17 cellular contexts compared by ENCODE assay signal in the genomic region with DNA sequence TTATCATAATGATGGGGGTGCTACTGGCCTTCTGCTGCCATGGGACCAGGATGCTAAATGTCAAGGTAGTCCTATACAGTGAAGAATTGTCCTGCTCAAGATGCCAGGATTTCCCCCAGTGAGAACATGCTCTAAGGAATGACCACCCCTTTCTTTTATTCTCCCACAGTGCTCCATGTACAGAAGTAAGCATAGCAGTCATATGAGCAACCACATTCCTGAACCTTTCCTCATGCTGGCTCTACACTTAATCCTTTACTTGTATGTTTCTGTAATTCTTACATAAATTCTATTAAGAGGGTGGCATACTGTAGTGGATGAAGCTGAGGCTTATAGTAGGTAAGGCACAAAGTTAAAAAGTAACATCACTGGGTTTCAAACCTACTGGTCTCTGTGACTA. TPM values are rescaled to one million over a fixed set of nuclear protein-coding genes. Genes with fewer than 3 reads are reported as not detected.
A peak's percentile ranks its signal among the peaks of the same experiment; 100 is the strongest.
DNase-seq lines count a peak whose midpoint lies in the region; ATAC-seq and TF ChIP-seq lines count a peak whose summit lies in the region.
"Had no signal": no experiment of that assay in that cellular context is flagged by ENCODE, and none has a peak within 500 bp of the region (broad histone marks: within the 10 kb centered on the region; RNA-seq: fewer than 3 reads in every experiment).

No MANE protein-coding gene starts in this region.

- H3K27me3 ChIP-seq in adipocyte (replicated peaks; ENCODE audit: control insufficient read depth, insufficient read depth, low read length), result no peaks in the 10 kb centered on the region
- H3K27me3 ChIP-seq: gastrocnemius medialis, neutrophil, spleen, uterus had no signal

- H3K9me3 ChIP-seq in adipocyte (ENCODE audit: control insufficient read depth, low read length), result peaks cover 6% of the 10 kb centered on the region
- H3K9me3 ChIP-seq: gastrocnemius medialis, HAP-1, neutrophil had no signal

- H3K4me1 ChIP-seq in adipocyte (ENCODE audit: control insufficient read depth, insufficient read depth, low read length), result peaks cover 11% of the 10 kb centered on the region
- H3K4me1 ChIP-seq: gastrocnemius medialis, HAP-1, spleen, uterus had no signal

- peaks cover 32% of the 10 kb centered on the region for H3K36me3 ChIP-seq in adipocyte (ENCODE audit: control insufficient read depth, insufficient read depth, low read length, severe bottlenecking)
- H3K36me3 ChIP-seq: neutrophil, uterus had no signal

- no peak for ATAC-seq in GM19351 (IDR thresholded peaks at IDR 0.05; ENCODE audit: unreplicated experiment)
- ATAC-seq: gastrocnemius medialis; stimulated activated naive CD8-positive, alpha-beta T cell treated with anti-CD3 and anti-CD28 coated beads, Interleukin-15, Interleukin-2, amounts not matched to agents 100 U/mL and 50 U/mL, for 24 hours had no signal

- H3K9ac ChIP-seq in adipocyte (ENCODE audit: low read length), result no peak overlapping the region

- DNase-seq in GM04504 (ENCODE audit: low read depth), result peak; percentile 24
- peak; percentile 77 for DNase-seq in adipocyte (ENCODE audit: low read depth)
- peak; percentile 77 for DNase-seq in fibroblast of the aortic adventitia (ENCODE audit: low read depth)
- DNase-seq in skeletal muscle cell (ENCODE audit: low read depth), result peak; percentile 62
- DNase-seq in NCI-H2107 treated with DMSO at 0.1 percent for 48 hours (lab: John Stamatoyannopoulos, UW; ENCODE audit: unreplicated experiment), result no peak
- DNase-seq in activated effector memory CD4-positive, alpha-beta T cell treated with Interleukin-2 at 50 U/mL for 16 hours, result no peak
- DNase-seq in activated CD4-positive, alpha-beta T cell treated with anti-CD3 and anti-CD28 coated beads, Interleukin-2, amount 50 U/mL, for 4 hours, result no peak
- DNase-seq: activated CD4-positive, alpha-beta T cell treated with anti-CD3 and anti-CD28 coated beads, Interleukin-2, amount 50 U/mL, for 48 hours; CD4-positive, alpha-beta memory T cell; gastrocnemius medialis; KBM-7; spleen; stimulated activated naive CD8-positive, alpha-beta T cell treated with anti-CD3 and anti-CD28 coated beads, Interleukin-15, Interleukin-2, amounts not matched to agents 100 U/mL and 50 U/mL, for 24 hours; uterus had no signal

- no peak for TF ChIP-seq CTCF in fibroblast of the aortic adventitia (IDR thresholded peaks at IDR 0.05; ENCODE audit: insufficient read depth, low read length)

- H3K4me3 ChIP-seq in adipocyte (ENCODE audit: low read length), result no peak overlapping the region
- H3K4me3 ChIP-seq in fibroblast of the aortic adventitia (ENCODE audit: low read depth, low read length), result no peak overlapping the region
- no peak overlapping the region for H3K4me3 ChIP-seq in skeletal muscle cell (ENCODE audit: low read depth, low read length)
- H3K4me3 ChIP-seq: gastrocnemius medialis, HAP-1, spleen, uterus had no signal

RNA-seq across cellular contexts. Expression of gene CYP2U1, which starts 20.2 kb away (rescaled TPM):
- total RNA-seq in fibroblast of the aortic adventitia (ENCODE audit: low replicate concordance), result 17.3 and 29.3 TPM in 2 replicates

RNA-seq across cellular contexts. Expression of gene HADH, which starts 38.1 kb away (rescaled TPM):
- total RNA-seq in fibroblast of the aortic adventitia (ENCODE audit: low replicate concordance), result 4.3 and 14.1 TPM in 2 replicates

Comparison
In these comparisons a context has a peak if more than half of its experiments do, and no peak if none do; other contexts are left out.
1. DNase-seq: peak in GM04504 (single experiment), adipocyte (single experiment), fibroblast of the aortic adventitia (single experiment) and skeletal muscle cell (single experiment); none in NCI-H2107 treated with DMSO at 0.1 percent for 48 hours (single experiment), activated effector memory CD4-positive, alpha-beta T cell treated with Interleukin-2 at 50 U/mL for 16 hours (single experiment) and activated CD4-positive, alpha-beta T cell treated with anti-CD3 and anti-CD28 coated beads, Interleukin-2, amount 50 U/mL, for 4 hours (0 of 2).